Comparison of ENCODE assay signal across 9 cellular contexts in genomic region chr5:39578887-39579497, GRCh38.
DNase-seq lines count a peak whose midpoint lies in the region; ATAC-seq and TF ChIP-seq lines count a peak whose summit lies in the region.
"Had no signal": no experiment of that assay in that cellular context is flagged by ENCODE, and none has a peak within 500 bp of the region (broad histone marks: within the 10 kb centered on the region; RNA-seq: fewer than 3 reads in every experiment).

No MANE protein-coding gene starts in this region.

- no peak overlapping the region for H3K4me2 ChIP-seq in GM23338

- H3K9me3 Mint-ChIP-seq in GM23338: no peaks in the 10 kb centered on the region
- H3K9me3 Mint-ChIP-seq: naive thymus-derived CD8-positive, alpha-beta T cell had no signal

- H3K27ac ChIP-seq in GM23338 (ENCODE audit: low read depth) (no peak overlapping the region), adrenal gland (no peak overlapping the region)

- H3K79me2 ChIP-seq in GM23338 (replicated peaks; ENCODE audit: insufficient read depth): no peaks in the 10 kb centered on the region

- no peak overlapping the region for H3K4me3 Mint-ChIP-seq in GM23338
- H3K4me3 Mint-ChIP-seq: naive thymus-derived CD8-positive, alpha-beta T cell had no signal

- no peak overlapping the region for H2AFZ ChIP-seq in GM23338

- no peak for DNase-seq in AG09309 (ENCODE audit: low read depth)
- peak; percentile 24 for DNase-seq in GM23338 (ENCODE audit: low spot score)
- DNase-seq in adrenal gland: no peak
- DNase-seq in left lobe of liver (ENCODE audit: low spot score): no peak
- no peak for DNase-seq in stimulated activated naive CD8-positive, alpha-beta T cell treated with anti-CD3 and anti-CD28 coated beads, Interleukin-15, Interleukin-2, amounts not matched to agents 100 U/mL and 50 U/mL, for 24 hours
- no peak for DNase-seq in NCI-H526 treated with DMSO at 0.1 percent for 48 hours (lab: John Stamatoyannopoulos, UW)
- DNase-seq in COR-L47 (lab: John Stamatoyannopoulos, UW): no peak

- H3K4me3 ChIP-seq in AG09309 (ENCODE audit: control insufficient read depth, low read depth, low read length): no peak overlapping the region
- H3K4me3 ChIP-seq in GM23338: no peak overlapping the region
- no peak overlapping the region for H3K4me3 ChIP-seq in adrenal gland

- H3K4me1 ChIP-seq in GM23338 (ENCODE audit: insufficient read depth) (no peaks in the 10 kb centered on the region), adrenal gland (replicated peaks in 1 of 2) (no peaks in the 10 kb centered on the region)

- no peak overlapping the region for H3K27ac Mint-ChIP-seq in GM23338

- TF ChIP-seq POLR2A in adrenal gland (IDR thresholded peaks at IDR 0.05): no peak

- H3K36me3 ChIP-seq in GM23338 (ENCODE audit: insufficient read depth) (no peaks in the 10 kb centered on the region), adrenal gland (replicated peaks in 1 of 2) (no peaks in the 10 kb centered on the region)

- H4K20me1 ChIP-seq in GM23338 (replicated peaks; ENCODE audit: insufficient read depth): no peaks in the 10 kb centered on the region

- no peak for ATAC-seq in GM23338
- peak; percentile 33 for ATAC-seq in left lobe of liver
- ATAC-seq in stimulated activated naive CD8-positive, alpha-beta T cell treated with anti-CD3 and anti-CD28 coated beads, Interleukin-15, Interleukin-2, amounts not matched to agents 100 U/mL and 50 U/mL, for 24 hours: no peak
- no peak for ATAC-seq in HG03521 (IDR thresholded peaks at IDR 0.05; ENCODE audit: unreplicated experiment)
- ATAC-seq: naive thymus-derived CD8-positive, alpha-beta T cell had no signal

- no peaks in the 10 kb centered on the region for H3K9me3 ChIP-seq in adrenal gland (replicated peaks in 1 of 3)

- intact Hi-C loops in adrenal gland (cut with DNase I): no loop called here

- H3K27me3 Mint-ChIP-seq in GM23338 (ENCODE audit: insufficient read depth, low read depth, poor library complexity): no peaks in the 10 kb centered on the region

- H3K27me3 ChIP-seq in GM23338 (ENCODE audit: insufficient read depth) (no peaks in the 10 kb centered on the region), adrenal gland (no peaks in the 10 kb centered on the region)

- 67 to 75% (median 70%) methylated on average over 2 of the region's 2 CpGs for WGBS in adrenal gland, 4 donors

- TF ChIP-seq CTCF in AG09309 (IDR thresholded peaks at IDR 0.05; ENCODE audit: control insufficient read depth, insufficient read depth, low read depth, low read length, missing control alignments) (peak; percentile 31), GM23338 (conservative IDR thresholded peaks at IDR 0.05; ENCODE audit: low read depth in 2 of 2) (peak in 1 of 2 experiments; percentile 79; a peak in 3 of 4 replicates), adrenal gland (IDR thresholded peaks at IDR 0.05) (peak; percentile 30 to 79 (median 68))

- H3K4me1 Mint-ChIP-seq in GM23338: no peaks in the 10 kb centered on the region

- no peaks in the 10 kb centered on the region for H3F3A ChIP-seq in GM23338 (replicated peaks; ENCODE audit: low read depth)

- no peaks in the 10 kb centered on the region for H3K36me3 Mint-ChIP-seq in GM23338 (ENCODE audit: low read depth)
- H3K36me3 Mint-ChIP-seq: naive thymus-derived CD8-positive, alpha-beta T cell had no signal

- H3K9me2 ChIP-seq in GM23338 (ENCODE audit: insufficient read depth): no peaks in the 10 kb centered on the region

TF ChIP-seq in GM23338, 12 proteins besides CTCF, POLR2A, EP300 and RAD21 (continues in another document):
- TF ChIP-seq EZH2 (IDR thresholded peaks at IDR 0.05; ENCODE audit: low read depth, unreplicated experiment): no peak
- TF ChIP-seq ZNF462 (CRISPR knock-in tag; IDR thresholded peaks at IDR 0.05): no peak
- no peak for TF ChIP-seq ETS1 (IDR thresholded peaks at IDR 0.05)
- no peak for TF ChIP-seq STAT1 (IDR thresholded peaks at IDR 0.05; ENCODE audit: unreplicated experiment)
- no peak for TF ChIP-seq EZH2phosphoT487 (IDR thresholded peaks at IDR 0.05; ENCODE audit: unreplicated experiment)
- no peak for TF ChIP-seq CREB1 (CRISPR knock-in tag; IDR thresholded peaks at IDR 0.05; ENCODE audit: low read depth)
- TF ChIP-seq NANOG (IDR thresholded peaks at IDR 0.05; ENCODE audit: borderline replicate concordance): no peak
